In genomic region chrX:45267007-45267406, GRCh38 we compare ENCODE assay signal across 20 cellular contexts.
"Had no signal": no experiment of that assay in that cellular context is flagged by ENCODE, and none has a peak within 500 bp of the region (broad histone marks: within the 10 kb centered on the region; RNA-seq: fewer than 3 reads in every experiment).

No MANE protein-coding gene starts in this region.

- H3K9me3 ChIP-seq: SK-N-SH had no signal

- DNase-seq: KBM-7, MV-4-11, NCI-H1048, NCI-H1105, NCI-H1436 treated with DMSO at 0.1 percent for 48 hours, NCI-H1694, NCI-H187 treated with DMSO at 0.1 percent for 48 hours, NCI-H2029 treated with DMSO at 0.1 percent for 48 hours, NCI-H2107, NCI-H2227 treated with DMSO at 0.1 percent for 48 hours, NCI-H446, NCI-H510A, NCI-H524 treated with DMSO at 0.1 percent for 48 hours, NCI-H774, SHP77, SK-N-SH, SW 1271, T-cell had no signal

- H3K9me3 Mint-ChIP-seq: T-cell; T-helper 1 cell treated with Interleukin-12 subunit alpha and Interleukin-12 subunit beta and Interleukin-4 antibody, amounts not matched to agents 30 μg/mL and 1 μg/mL, for 36 hours had no signal

- H3K4me2 ChIP-seq: SK-N-SH had no signal

- H3K27ac ChIP-seq: RWPE1 had no signal

- H3K9ac ChIP-seq: SK-N-SH had no signal

- H3K4me1 Mint-ChIP-seq: T-cell had no signal

- H3K36me3 Mint-ChIP-seq: T-cell had no signal

- H3K27ac Mint-ChIP-seq: T-cell; T-helper 1 cell treated with Interleukin-12 subunit alpha and Interleukin-12 subunit beta and Interleukin-4 antibody, amounts not matched to agents 30 μg/mL and 1 μg/mL, for 36 hours had no signal

- ATAC-seq: T-cell had no signal

- H3K4me3 Mint-ChIP-seq: T-cell; T-helper 1 cell treated with Interleukin-12 subunit alpha and Interleukin-12 subunit beta and Interleukin-4 antibody, amounts not matched to agents 30 μg/mL and 1 μg/mL, for 36 hours had no signal
